ENCODE assay signal across 25 cellular contexts in genomic region chr3:118946449-118946848, GRCh38.
"Had no signal": no experiment of that assay in that cellular context is flagged by ENCODE, and none has a peak within 500 bp of the region (broad histone marks: within the 10 kb centered on the region; RNA-seq: fewer than 3 reads in every experiment).

No MANE protein-coding gene starts in this region.

- H3K27ac Mint-ChIP-seq: activated CD4-positive, alpha-beta T cell treated with anti-CD3 and anti-CD28 coated beads, Interleukin-2, amount 10 ng/mL, durations not matched to agents 24 days and 14 days; activated CD8-positive, alpha-beta memory T cell treated with anti-CD3 and anti-CD28 coated beads, Interleukin-2, amount 10 ng/mL, durations not matched to agents 7 days and 5 days; activated naive CD4-positive, alpha-beta T cell treated with anti-CD3 and anti-CD28 coated beads, Interleukin-2, amount 10 ng/mL, durations not matched to agents 7 days and 5 days; activated naive CD8-positive, alpha-beta T cell treated with anti-CD3 and anti-CD28 coated beads for 36 hours; activated T-helper 2 cell treated with anti-CD3 and anti-CD28 coated beads, Interferon-gamma antibody, Interleukin-2, Interleukin-4, amounts not matched to agents 10 μg/mL and 5 μg/mL and 100 μg/mL, durations not matched to agents 14 hours and 24 hours and 36 hours had no signal

- DNase-seq: activated CD4-positive, alpha-beta T cell treated with anti-CD3 and anti-CD28 coated beads, Interleukin-2, amount 10 ng/mL, durations not matched to agents 24 days and 14 days; activated CD4-positive, alpha-beta T cell treated with anti-CD3 and anti-CD28 coated beads, Interleukin-2, amount 50 U/mL, for 48 hours; activated CD8-positive, alpha-beta memory T cell treated with anti-CD3 and anti-CD28 coated beads, Interleukin-2, amount 10 ng/mL, durations not matched to agents 7 days and 5 days; activated gamma-delta T cell treated with Interleukin-2 at 50 U/mL for 16 hours; activated naive CD4-positive, alpha-beta T cell treated with anti-CD3 and anti-CD28 coated beads, Interleukin-2, amount 10 ng/mL, durations not matched to agents 7 days and 5 days; activated naive CD8-positive, alpha-beta T cell treated with anti-CD3 and anti-CD28 coated beads for 36 hours; activated T-cell treated with anti-CD3 and anti-CD28 coated beads, Interleukin-2, amount 50 U/mL, for 4 hours; brain microvascular endothelial cell; cerebellar nuclear complex; KG1; NCI-H1048; NCI-H146; NCI-H187 treated with DMSO at 0.1 percent for 48 hours; NCI-H2171; NCI-H2227 treated with DMSO at 0.1 percent for 48 hours; NCI-H748 treated with DMSO at 0.1 percent for 48 hours; Right ventricle myocardium superior; SJCRH30; T-helper 1 cell had no signal

- H3K4me3 ChIP-seq: cardiac muscle cell, SJCRH30 had no signal

- H3K9me3 ChIP-seq: SJCRH30, SK-N-SH had no signal

- H3K27me3 ChIP-seq: brain microvascular endothelial cell, cardiac muscle cell had no signal

- H3K9me3 Mint-ChIP-seq: activated CD4-positive, alpha-beta T cell treated with anti-CD3 and anti-CD28 coated beads, Interleukin-2, amount 10 ng/mL, durations not matched to agents 24 days and 14 days; activated naive CD4-positive, alpha-beta T cell treated with anti-CD3 and anti-CD28 coated beads, Interleukin-2, amount 10 ng/mL, durations not matched to agents 7 days and 5 days; activated naive CD8-positive, alpha-beta T cell treated with anti-CD3 and anti-CD28 coated beads for 36 hours; activated T-cell treated with anti-CD3 and anti-CD28 coated beads, Interleukin-2, amount 50 U/mL, for 4 hours; activated T-helper 2 cell treated with anti-CD3 and anti-CD28 coated beads, Interferon-gamma antibody, Interleukin-2, Interleukin-4, amounts not matched to agents 10 μg/mL and 5 μg/mL and 100 μg/mL, durations not matched to agents 14 hours and 24 hours and 36 hours had no signal

- ATAC-seq: activated CD4-positive, CD25-positive, alpha-beta regulatory T cell treated with anti-CD3 and anti-CD28 coated beads, Interleukin-2, amount 50 U/mL, for 24 hours; activated CD8-positive, alpha-beta memory T cell treated with anti-CD3 and anti-CD28 coated beads, Interleukin-2, amount 10 ng/mL, durations not matched to agents 7 days and 5 days; activated T-cell treated with anti-CD3 and anti-CD28 coated beads, Interleukin-2, amount 50 U/mL, for 4 hours; Panc1 had no signal

- H3K36me3 Mint-ChIP-seq: activated CD8-positive, alpha-beta memory T cell treated with anti-CD3 and anti-CD28 coated beads, Interleukin-2, amount 10 ng/mL, durations not matched to agents 7 days and 5 days; activated naive CD8-positive, alpha-beta T cell treated with anti-CD3 and anti-CD28 coated beads for 36 hours had no signal

- H3K36me3 ChIP-seq: brain microvascular endothelial cell, cardiac muscle cell, SJCRH30 had no signal

- H3K27ac ChIP-seq: brain microvascular endothelial cell, cardiac muscle cell, RWPE1, SJCRH30 had no signal

- H3K4me3 Mint-ChIP-seq: activated CD4-positive, alpha-beta T cell treated with anti-CD3 and anti-CD28 coated beads, Interleukin-2, amount 10 ng/mL, durations not matched to agents 24 days and 14 days; activated CD8-positive, alpha-beta memory T cell treated with anti-CD3 and anti-CD28 coated beads, Interleukin-2, amount 10 ng/mL, durations not matched to agents 7 days and 5 days; activated naive CD4-positive, alpha-beta T cell treated with anti-CD3 and anti-CD28 coated beads, Interleukin-2, amount 10 ng/mL, durations not matched to agents 7 days and 5 days; activated naive CD8-positive, alpha-beta T cell treated with anti-CD3 and anti-CD28 coated beads for 36 hours; activated T-cell treated with anti-CD3 and anti-CD28 coated beads, Interleukin-2, amount 50 U/mL, for 4 hours had no signal

- H3K27me3 Mint-ChIP-seq: activated naive CD4-positive, alpha-beta T cell treated with anti-CD3 and anti-CD28 coated beads, Interleukin-2, amount 10 ng/mL, durations not matched to agents 7 days and 5 days; activated naive CD8-positive, alpha-beta T cell treated with anti-CD3 and anti-CD28 coated beads for 36 hours had no signal
